In the genomic region with DNA sequence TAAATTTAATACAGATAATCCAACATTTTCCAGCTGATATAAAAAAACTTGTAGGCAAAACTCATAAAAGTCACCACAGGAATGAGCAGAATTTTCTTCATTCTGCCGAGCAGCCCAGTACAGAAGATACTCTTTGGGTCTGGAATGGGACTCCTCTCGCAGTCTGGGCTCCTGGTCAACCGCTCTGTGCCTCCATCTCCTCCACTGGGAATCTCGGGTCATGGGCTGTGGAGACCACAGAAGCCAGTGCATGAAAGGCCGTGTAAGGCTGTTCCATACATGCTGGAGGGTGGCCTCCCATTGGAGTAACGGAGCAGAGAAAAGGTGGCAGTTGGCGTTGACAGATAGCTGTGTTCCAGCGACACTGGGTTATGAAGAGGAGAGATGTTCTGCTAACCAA, we compare ENCODE assay signal across 25 cellular contexts.
"Had no signal": no experiment of that assay in that cellular context is flagged by ENCODE, and none has a peak within 500 bp of the region (broad histone marks: within the 10 kb centered on the region; RNA-seq: fewer than 3 reads in every experiment).

No MANE protein-coding gene starts in this region.

- H3K4me3 Mint-ChIP-seq: mesothelial cell of epicardium; naive B cell; natural killer cell; stimulated activated effector memory CD8-positive, alpha-beta T cell treated with anti-CD3 and anti-CD28 coated beads, Interleukin-12 subunit alpha, Interleukin-12 subunit beta, amount 100 ng/mL, for 72 hours; stimulated activated naive CD8-positive, alpha-beta T cell treated with anti-CD3 and anti-CD28 coated beads, Interleukin-15, Interleukin-2, amounts not matched to agents 100 ng/mL and 50 ng/mL, for 24 hours had no signal

- H3K4me1 ChIP-seq: spleen had no signal

- H3K27me3 ChIP-seq: ovary, sigmoid colon, spleen, suprapubic skin, tibial artery, upper lobe of right lung had no signal

- H3K4me1 Mint-ChIP-seq: naive B cell; natural killer cell; stimulated activated effector memory CD8-positive, alpha-beta T cell treated with anti-CD3 and anti-CD28 coated beads, Interleukin-12 subunit alpha, Interleukin-12 subunit beta, amount 100 ng/mL, for 72 hours had no signal

- ATAC-seq: natural killer cell; right cardiac atrium; stimulated activated effector memory CD8-positive, alpha-beta T cell treated with anti-CD3 and anti-CD28 coated beads, Interleukin-12 subunit alpha, Interleukin-12 subunit beta, amount 100 ng/mL, for 72 hours; upper lobe of right lung had no signal

- H3K9me3 ChIP-seq: left ventricle myocardium inferior, ovary, prostate gland, sigmoid colon, spleen, suprapubic skin, thoracic aorta, tibial artery, upper lobe of right lung had no signal

- H3K9me3 Mint-ChIP-seq: mesothelial cell of epicardium; natural killer cell; stimulated activated effector memory CD8-positive, alpha-beta T cell treated with anti-CD3 and anti-CD28 coated beads, Interleukin-12 subunit alpha, Interleukin-12 subunit beta, amount 100 ng/mL, for 72 hours; stimulated activated naive CD8-positive, alpha-beta T cell treated with anti-CD3 and anti-CD28 coated beads, Interleukin-15, Interleukin-2, amounts not matched to agents 100 ng/mL and 50 ng/mL, for 24 hours had no signal

- H3K36me3 ChIP-seq: left ventricle myocardium inferior, ovary, prostate gland, sigmoid colon, spleen, suprapubic skin, thoracic aorta, tibial artery, upper lobe of right lung had no signal

- H3K27ac Mint-ChIP-seq: mesothelial cell of epicardium; naive B cell; natural killer cell; stimulated activated effector memory CD8-positive, alpha-beta T cell treated with anti-CD3 and anti-CD28 coated beads, Interleukin-12 subunit alpha, Interleukin-12 subunit beta, amount 100 ng/mL, for 72 hours; stimulated activated naive CD8-positive, alpha-beta T cell treated with anti-CD3 and anti-CD28 coated beads, Interleukin-15, Interleukin-2, amounts not matched to agents 100 ng/mL and 50 ng/mL, for 24 hours had no signal

- H3K36me3 Mint-ChIP-seq: mesothelial cell of epicardium; naive B cell; natural killer cell; stimulated activated effector memory CD8-positive, alpha-beta T cell treated with anti-CD3 and anti-CD28 coated beads, Interleukin-12 subunit alpha, Interleukin-12 subunit beta, amount 100 ng/mL, for 72 hours had no signal

- H3K4me3 ChIP-seq: hepatocyte, left ventricle myocardium inferior, lung, ovary, prostate gland, sigmoid colon, spleen, suprapubic skin, thoracic aorta, tibial artery, upper lobe of right lung had no signal

- DNase-seq: islet precursor cell; left ventricle myocardium inferior; mesendoderm; naive B cell; natural killer cell; nucleus accumbens; ovary; retina; right cardiac atrium; sigmoid colon; small intestine; spleen; stimulated activated CD4-positive, alpha-beta T cell treated with anti-CD3 and anti-CD28 coated beads, Interleukin-4, amount 100 ng/mL, for 24 hours; stimulated activated naive CD4-positive, alpha-beta T cell; tibial artery; trophoblast cell; upper lobe of right lung had no signal

- H3K27ac ChIP-seq: hepatocyte, ovary, spleen, suprapubic skin, thoracic aorta, tibial artery, upper lobe of right lung had no signal
